1 cellular context compared by ENCODE assay signal in genomic region chr6:83193747-83194582, GRCh38.
TF ChIP-seq lines count a peak whose summit lies in the region.

No MANE protein-coding gene starts in this region.

TF ChIP-seq in HEK293, 187 proteins besides CTCF, POLR2A, EP300 and RAD21 (continued from another document):
- no peak for TF ChIP-seq AEBP2 (tag by site-specific recombination; IDR thresholded peaks at IDR 0.05; ENCODE audit: borderline replicate concordance)
- TF ChIP-seq ZNF2 (tag by site-specific recombination; IDR thresholded peaks at IDR 0.05), result no peak
- TF ChIP-seq ZNF404 (tag by site-specific recombination; IDR thresholded peaks at IDR 0.05), result no peak
- no peak for TF ChIP-seq OVOL3 (tag by site-specific recombination; IDR thresholded peaks at IDR 0.05)
- TF ChIP-seq ZNF585B (tag by site-specific recombination; IDR thresholded peaks at IDR 0.05), result no peak
- TF ChIP-seq ELK4 (IDR thresholded peaks at IDR 0.05; ENCODE audit: borderline replicate concordance, low read depth, low read length), result no peak
- no peak for TF ChIP-seq ATF2 (tag by site-specific recombination; IDR thresholded peaks at IDR 0.05; ENCODE audit: low read depth)
- no peak; the same call in 1 of the 2 replicates for TF ChIP-seq KLF7 (tag by site-specific recombination; IDR thresholded peaks at IDR 0.05; ENCODE audit: borderline replicate concordance)
- no peak for TF ChIP-seq PBX3 (CRISPR knock-in tag; IDR thresholded peaks at IDR 0.05)
- TF ChIP-seq ZNF544 (tag by site-specific recombination; IDR thresholded peaks at IDR 0.05), result no peak
- peak; percentile 83 for TF ChIP-seq GLIS2 (tag by site-specific recombination; IDR thresholded peaks at IDR 0.05)
- TF ChIP-seq ZNF148 (tag by site-specific recombination; IDR thresholded peaks at IDR 0.05; ENCODE audit: borderline replicate concordance), result no peak
- TF ChIP-seq ZNF302 (tag by site-specific recombination; IDR thresholded peaks at IDR 0.05; ENCODE audit: low read depth), result no peak
- TF ChIP-seq TRIM28 (IDR thresholded peaks at IDR 0.05; ENCODE audit: borderline replicate concordance, low read length), result no peak
- TF ChIP-seq ZNF837 (tag by site-specific recombination; IDR thresholded peaks at IDR 0.05), result no peak
- no peak for TF ChIP-seq BCL6B (tag by site-specific recombination; IDR thresholded peaks at IDR 0.05)
- TF ChIP-seq ZNF792 (tag by site-specific recombination; IDR thresholded peaks at IDR 0.05), result no peak
- peak; percentile 15; the same call in 1 of the 2 replicates for TF ChIP-seq ZEB2 (tag by site-specific recombination; IDR thresholded peaks at IDR 0.05)
- TF ChIP-seq ZNF76 (tag by site-specific recombination; IDR thresholded peaks at IDR 0.05; ENCODE audit: borderline replicate concordance, low read depth), result peak; percentile 87
- TF ChIP-seq ZNF354C (tag by site-specific recombination; IDR thresholded peaks at IDR 0.05; ENCODE audit: borderline replicate concordance, low read depth), result no peak
- TF ChIP-seq ZNF335 (tag by site-specific recombination; conservative IDR thresholded peaks at IDR 0.05), result peak; percentile 86
- no peak for TF ChIP-seq ZNF19 (tag by site-specific recombination; IDR thresholded peaks at IDR 0.05; ENCODE audit: low read depth)
- TF ChIP-seq ZNF266 (tag by site-specific recombination; IDR thresholded peaks at IDR 0.05; ENCODE audit: low read depth), result no peak
- no peak for TF ChIP-seq ZNF26 (tag by site-specific recombination; IDR thresholded peaks at IDR 0.05)
- 0 out of 2 replicates have a peak, but pooled peaks have one; percentile 7 for TF ChIP-seq ZNF629 (tag by site-specific recombination; IDR thresholded peaks at IDR 0.05)
- no peak; the same call in 1 of the 2 replicates for TF ChIP-seq KLF8 (tag by site-specific recombination; IDR thresholded peaks at IDR 0.05)
- TF ChIP-seq ZNF513 (tag by site-specific recombination; IDR thresholded peaks at IDR 0.05), result no peak
- no peak for TF ChIP-seq ZBTB6 (tag by site-specific recombination; IDR thresholded peaks at IDR 0.05)
- no peak for TF ChIP-seq TCF7L2 (IDR thresholded peaks at IDR 0.05; ENCODE audit: borderline replicate concordance, low read depth, low read length)
- TF ChIP-seq ZNF600 (tag by site-specific recombination; IDR thresholded peaks at IDR 0.05), result peak; percentile 86; the same call in 1 of the 2 replicates
- TF ChIP-seq ZBTB10 (tag by site-specific recombination; IDR thresholded peaks at IDR 0.05), result peak; percentile 49; the same call in 1 of the 2 replicates
- TF ChIP-seq GLI4 (tag by site-specific recombination; IDR thresholded peaks at IDR 0.05), result no peak
- TF ChIP-seq ZNF121 (tag by site-specific recombination; IDR thresholded peaks at IDR 0.05), result no peak
- TF ChIP-seq ZFP3 (tag by site-specific recombination; IDR thresholded peaks at IDR 0.05; ENCODE audit: low read depth), result no peak
- TF ChIP-seq PRDM1 (tag by site-specific recombination; IDR thresholded peaks at IDR 0.05), result peak; percentile 62; the same call in 1 of the 2 replicates
- TF ChIP-seq ZSCAN18 (tag by site-specific recombination; IDR thresholded peaks at IDR 0.05), result no peak
- no peak for TF ChIP-seq ZNF830 (tag by site-specific recombination; IDR thresholded peaks at IDR 0.05; ENCODE audit: low read depth)
- TF ChIP-seq ZNF155 (tag by site-specific recombination; IDR thresholded peaks at IDR 0.05), result no peak
